In genomic region chr21:15660424-15660805, GRCh38 we compare ENCODE assay signal across 24 cellular contexts.
"Had no signal": no experiment of that assay in that cellular context is flagged by ENCODE, and none has a peak within 500 bp of the region (broad histone marks: within the 10 kb centered on the region; RNA-seq: fewer than 3 reads in every experiment).

No MANE protein-coding gene starts in this region.

- H3K4me3 Mint-ChIP-seq: activated naive CD4-positive, alpha-beta T cell treated with anti-CD3 and anti-CD28 coated beads, Interleukin-2, amount 10 ng/mL, durations not matched to agents 7 days and 5 days; activated naive CD8-positive, alpha-beta T cell treated with anti-CD3 and anti-CD28 coated beads, Interleukin-2, amount 50 U/mL, for 24 hours; activated T-cell treated with anti-CD3 and anti-CD28 coated beads, Interleukin-2, amount 50 U/mL, for 4 hours; brain; central memory CD8-positive, alpha-beta T cell; immature natural killer cell; T-helper 1 cell treated with Interleukin-12 subunit alpha and Interleukin-12 subunit beta and Interleukin-4 antibody, amounts not matched to agents 30 μg/mL and 1 μg/mL, for 36 hours had no signal

- H3K27me3 Mint-ChIP-seq: activated naive CD4-positive, alpha-beta T cell treated with anti-CD3 and anti-CD28 coated beads, Interleukin-2, amount 10 ng/mL, durations not matched to agents 7 days and 5 days; activated naive CD8-positive, alpha-beta T cell treated with anti-CD3 and anti-CD28 coated beads, Interleukin-2, amount 50 U/mL, for 24 hours; brain had no signal

- H3K9me3 Mint-ChIP-seq: activated naive CD4-positive, alpha-beta T cell treated with anti-CD3 and anti-CD28 coated beads, Interleukin-2, amount 10 ng/mL, durations not matched to agents 7 days and 5 days; activated naive CD8-positive, alpha-beta T cell treated with anti-CD3 and anti-CD28 coated beads, Interleukin-2, amount 50 U/mL, for 24 hours; activated T-cell treated with anti-CD3 and anti-CD28 coated beads, Interleukin-2, amount 50 U/mL, for 4 hours; brain; central memory CD8-positive, alpha-beta T cell; immature natural killer cell; T-helper 1 cell treated with Interleukin-12 subunit alpha and Interleukin-12 subunit beta and Interleukin-4 antibody, amounts not matched to agents 30 μg/mL and 1 μg/mL, for 36 hours had no signal

- DNase-seq: activated CD4-positive, alpha-beta T cell treated with anti-CD3 and anti-CD28 coated beads, Interleukin-2, amount 50 U/mL, for 1 hour; activated CD8-positive, alpha-beta memory T cell treated with anti-CD3 and anti-CD28 coated beads, Interleukin-2, amount 50 U/mL, for 4 hours; activated naive CD4-positive, alpha-beta T cell treated with anti-CD3 and anti-CD28 coated beads, Interleukin-2, amount 10 ng/mL, durations not matched to agents 7 days and 5 days; activated naive CD8-positive, alpha-beta T cell treated with anti-CD3 and anti-CD28 coated beads, Interleukin-2, amount 50 U/mL, for 24 hours; activated T-cell treated with anti-CD3 and anti-CD28 coated beads, Interleukin-2, amount 50 U/mL, for 4 hours; anterior cingulate cortex; cortex of kidney; heart left ventricle; immature natural killer cell; left cardiac atrium; lower lobe of right lung; occipital lobe; stimulated activated CD4-positive, alpha-beta T cell treated with anti-CD3 and anti-CD28 coated beads, Interleukin-15, amount 100 ng/mL, for 24 hours; stimulated activated CD4-positive, alpha-beta T cell treated with anti-CD3 and anti-CD28 coated beads, Interleukin-2, amount 100 ng/mL, for 48 hours; stomach; upper lobe of right lung had no signal

- H3K9me3 ChIP-seq: esophagus muscularis mucosa, gastroesophageal sphincter, heart left ventricle, lower lobe of right lung, right atrium auricular region, stomach, upper lobe of right lung had no signal

- H3K4me1 ChIP-seq: lower lobe of right lung, right atrium auricular region, upper lobe of right lung had no signal

- H3K27ac Mint-ChIP-seq: activated naive CD4-positive, alpha-beta T cell treated with anti-CD3 and anti-CD28 coated beads, Interleukin-2, amount 10 ng/mL, durations not matched to agents 7 days and 5 days; activated naive CD8-positive, alpha-beta T cell treated with anti-CD3 and anti-CD28 coated beads, Interleukin-2, amount 50 U/mL, for 24 hours; immature natural killer cell; T-helper 1 cell treated with Interleukin-12 subunit alpha and Interleukin-12 subunit beta and Interleukin-4 antibody, amounts not matched to agents 30 μg/mL and 1 μg/mL, for 36 hours had no signal

- H3K36me3 ChIP-seq: esophagus muscularis mucosa, gastroesophageal sphincter, heart left ventricle, lower lobe of right lung, right atrium auricular region, stomach, upper lobe of right lung had no signal

- H3K27me3 ChIP-seq: esophagus muscularis mucosa, gastroesophageal sphincter, heart left ventricle, right atrium auricular region, stomach, upper lobe of right lung had no signal

- H3K27ac ChIP-seq: esophagus muscularis mucosa, gastroesophageal sphincter, heart left ventricle, lower lobe of right lung, right atrium auricular region, skin epidermis, stomach, upper lobe of right lung had no signal

- H3K36me3 Mint-ChIP-seq: activated naive CD4-positive, alpha-beta T cell treated with anti-CD3 and anti-CD28 coated beads, Interleukin-2, amount 10 ng/mL, durations not matched to agents 7 days and 5 days; brain; immature natural killer cell had no signal

- H3K4me3 ChIP-seq: esophagus muscularis mucosa, gastroesophageal sphincter, heart left ventricle, lower lobe of right lung, right atrium auricular region, skin epidermis, stomach, upper lobe of right lung had no signal

- H3K4me1 Mint-ChIP-seq: activated naive CD4-positive, alpha-beta T cell treated with anti-CD3 and anti-CD28 coated beads, Interleukin-2, amount 10 ng/mL, durations not matched to agents 7 days and 5 days; activated naive CD8-positive, alpha-beta T cell treated with anti-CD3 and anti-CD28 coated beads, Interleukin-2, amount 50 U/mL, for 24 hours; central memory CD8-positive, alpha-beta T cell; immature natural killer cell had no signal

- ATAC-seq: activated CD4-positive, CD25-positive, alpha-beta regulatory T cell treated with anti-CD3 and anti-CD28 coated beads, Interleukin-2, amount 50 U/mL, for 24 hours; activated naive CD8-positive, alpha-beta T cell treated with anti-CD3 and anti-CD28 coated beads, Interleukin-2, amount 50 U/mL, for 24 hours; activated T-cell treated with anti-CD3 and anti-CD28 coated beads, Interleukin-2, amount 50 U/mL, for 4 hours; gastroesophageal sphincter; heart left ventricle; left cardiac atrium had no signal
